In genomic region chr14:85583311-85583710, GRCh38 we compare ENCODE assay signal across 17 cellular contexts. TPM values are rescaled to one million over a fixed set of nuclear protein-coding genes. Genes with fewer than 3 reads are reported as not detected.
A peak's percentile ranks its signal among the peaks of the same experiment; 100 is the strongest.
DNase-seq lines count a peak whose midpoint lies in the region; ATAC-seq and TF ChIP-seq lines count a peak whose summit lies in the region.
"Had no signal": no experiment of that assay in that cellular context is flagged by ENCODE, and none has a peak within 500 bp of the region (broad histone marks: within the 10 kb centered on the region; RNA-seq: fewer than 3 reads in every experiment).

No MANE protein-coding gene starts in this region.

- H3K4me3 ChIP-seq in GM23338 (no peak overlapping the region), adipocyte (ENCODE audit: low read length) (peak overlapping the region; percentile 72), hepatocyte (no peak overlapping the region), smooth muscle cell (no peak overlapping the region)

- no peaks in the 10 kb centered on the region for H3K27me3 Mint-ChIP-seq in GM23338 (ENCODE audit: insufficient read depth, low read depth, poor library complexity)
- H3K27me3 Mint-ChIP-seq: CD4-positive, alpha-beta T cell had no signal

- H3K9me3 ChIP-seq in adipocyte (ENCODE audit: control insufficient read depth, low read length) = no peaks in the 10 kb centered on the region
- H3K9me3 ChIP-seq in hepatocyte (ENCODE audit: low read depth) = no peaks in the 10 kb centered on the region
- no peaks in the 10 kb centered on the region for H3K9me3 ChIP-seq in smooth muscle cell (replicated peaks; ENCODE audit: low read depth)

- no peak for ATAC-seq in GM23338
- no peak for ATAC-seq in HG02870 (IDR thresholded peaks at IDR 0.05; ENCODE audit: unreplicated experiment)

- H3K4me3 Mint-ChIP-seq in GM23338 = no peak overlapping the region
- H3K4me3 Mint-ChIP-seq: CD4-positive, alpha-beta T cell had no signal

- H3K27me3 ChIP-seq in GM23338 (ENCODE audit: insufficient read depth) (no peaks in the 10 kb centered on the region), adipocyte (replicated peaks; ENCODE audit: control insufficient read depth, insufficient read depth, low read length) (no peaks in the 10 kb centered on the region), hepatocyte (no peaks in the 10 kb centered on the region), smooth muscle cell (ENCODE audit: low read depth) (no peaks in the 10 kb centered on the region)

- H3K4me1 Mint-ChIP-seq in GM23338 = peaks cover 18% of the 10 kb centered on the region

- H3K36me3 ChIP-seq in GM23338 (ENCODE audit: insufficient read depth) (no peaks in the 10 kb centered on the region), adipocyte (ENCODE audit: control insufficient read depth, insufficient read depth, low read length, severe bottlenecking) (no peaks in the 10 kb centered on the region), hepatocyte (replicated peaks; ENCODE audit: insufficient read depth, low read depth) (no peaks in the 10 kb centered on the region), smooth muscle cell (ENCODE audit: low read depth) (no peaks in the 10 kb centered on the region)

- H2AFZ ChIP-seq in GM23338 (no peak overlapping the region), hepatocyte (no peak overlapping the region), smooth muscle cell (ENCODE audit: low read depth) (no peak overlapping the region)

- H3K9ac ChIP-seq in adipocyte (ENCODE audit: low read length) (peak overlapping the region; percentile 24), smooth muscle cell (ENCODE audit: low read depth) (no peak overlapping the region)

- H3K27ac Mint-ChIP-seq in GM23338 = peak overlapping the region; percentile 6; the same call in 1 of the 2 replicates
- H3K27ac Mint-ChIP-seq: CD4-positive, alpha-beta T cell had no signal

- no peaks in the 10 kb centered on the region; the same call in 2 of the 3 replicates for H3K9me3 Mint-ChIP-seq in GM23338
- H3K9me3 Mint-ChIP-seq: CD4-positive, alpha-beta T cell had no signal

- DNase-seq in GM23338 (ENCODE audit: low spot score) (no peak), adipocyte (ENCODE audit: low read depth) (no peak), hepatocyte (ENCODE audit: low spot score) (no peak), smooth muscle cell (lab: John Stamatoyannopoulos, UW; ENCODE audit: unreplicated experiment) (no peak), NCI-H774 (lab: John Stamatoyannopoulos, UW) (no peak), DMS 273 treated with DMSO at 0.1 percent for 48 hours (lab: John Stamatoyannopoulos, UW) (no peak)
- DNase-seq: CD4-positive, alpha-beta T cell; DMS79 treated with DMSO at 0.1 percent for 48 hours; GOT3; KBM-7; NCI-H1436; NCI-H2029; NCI-H2171; NCI-H446; NCI-H748 treated with DMSO at 0.1 percent for 48 hours; Right ventricle myocardium superior had no signal

- TF ChIP-seq CTCF in GM23338 (conservative IDR thresholded peaks at IDR 0.05; ENCODE audit: low read depth in 2 of 2) (no peak), hepatocyte (IDR thresholded peaks at IDR 0.05; ENCODE audit: poor library complexity) (no peak), smooth muscle cell (IDR thresholded peaks at IDR 0.05; ENCODE audit: borderline replicate concordance, insufficient read depth, poor library complexity, severe bottlenecking) (no peak)

- H3K4me2 ChIP-seq in GM23338 (no peak overlapping the region), hepatocyte (peak overlapping the region; percentile 31), smooth muscle cell (peak overlapping the region; percentile 60)

- no peaks in the 10 kb centered on the region for H3F3A ChIP-seq in GM23338 (replicated peaks; ENCODE audit: low read depth)
- H3F3A ChIP-seq in smooth muscle cell (ENCODE audit: low read depth) = peaks cover 28% of the 10 kb centered on the region

- 0 out of 2 replicates have a peak, but pooled peaks cover 3% of the 10 kb centered on the region for H3K79me2 ChIP-seq in GM23338 (replicated peaks; ENCODE audit: insufficient read depth)
- peaks cover 63% of the 10 kb centered on the region for H3K79me2 ChIP-seq in hepatocyte
- H3K79me2 ChIP-seq in smooth muscle cell (ENCODE audit: low read depth) = peaks cover 65% of the 10 kb centered on the region

- WGBS in hepatocyte (ENCODE audit: low lambda C conversion rate, missing lambda C conversion rate) = 72% methylated on average over 5 of the region's 5 CpGs
- 50% methylated on average over 5 of the region's 5 CpGs for WGBS in smooth muscle cell (ENCODE audit: low lambda C conversion rate)

- H3K36me3 Mint-ChIP-seq in GM23338 (ENCODE audit: low read depth) = no peaks in the 10 kb centered on the region

- H4K20me1 ChIP-seq in GM23338 (replicated peaks; ENCODE audit: insufficient read depth) (no peaks in the 10 kb centered on the region), hepatocyte (ENCODE audit: insufficient read depth, poor library complexity, severe bottlenecking) (peaks cover 20% of the 10 kb centered on the region), smooth muscle cell (ENCODE audit: low read depth) (peaks cover 9% of the 10 kb centered on the region)

- H3K9me2 ChIP-seq in GM23338 (ENCODE audit: insufficient read depth) = no peaks in the 10 kb centered on the region
- no peaks in the 10 kb centered on the region for H3K9me2 ChIP-seq in hepatocyte (replicated peaks; ENCODE audit: insufficient read depth)

- H3K4me1 ChIP-seq in GM23338 (ENCODE audit: insufficient read depth) = peaks cover 9% of the 10 kb centered on the region
- peaks cover 23% of the 10 kb centered on the region for H3K4me1 ChIP-seq in adipocyte (ENCODE audit: control insufficient read depth, insufficient read depth, low read length)
- peaks cover 12% of the 10 kb centered on the region for H3K4me1 ChIP-seq in hepatocyte (ENCODE audit: insufficient read depth)
- H3K4me1 ChIP-seq in smooth muscle cell (ENCODE audit: low read depth) = peaks cover 49% of the 10 kb centered on the region

- H3K27ac ChIP-seq in GM23338 (ENCODE audit: low read depth) (0 out of 2 replicates have a peak overlapping the region, but pooled peaks have one; percentile 21), hepatocyte (no peak overlapping the region), smooth muscle cell (ENCODE audit: low read depth) (peak overlapping the region; percentile 86)

TF ChIP-seq in GM23338, 12 proteins besides CTCF, POLR2A, EP300 and RAD21 (continues in another document):
- TF ChIP-seq NANOG (IDR thresholded peaks at IDR 0.05; ENCODE audit: borderline replicate concordance) = no peak
- no peak for TF ChIP-seq EZH2phosphoT487 (IDR thresholded peaks at IDR 0.05; ENCODE audit: unreplicated experiment)
- no peak for TF ChIP-seq JUNB (IDR thresholded peaks at IDR 0.05; ENCODE audit: unreplicated experiment)

RNA-seq across cellular contexts. Expression of gene FLRT2, which starts 53.4 kb away (rescaled TPM):
- total RNA-seq in GM23338 (2014; rRNA removed; shearing (Covaris generic)) = 5.4 and 7.4 TPM in 2 replicates
- polyA plus RNA-seq in GM23338 (2016; fragmentation: Nextera tagmentation; extraction: Ambion mirVana) (3.8 and 4.3 TPM in 2 replicates), hepatocyte (31.3 and 32.9 TPM in 2 replicates), smooth muscle cell (47.0 and 52.3 TPM in 2 replicates)
- total RNA-seq in hepatocyte (42.3 and 48.0 TPM in 2 replicates), smooth muscle cell (89.0 and 104 TPM in 2 replicates)
- total RNA-seq: CD4-positive, alpha-beta T cell had no signal
